1 cellular context compared by ENCODE assay signal in genomic region chr13:21124853-21125252, GRCh38.
TF ChIP-seq lines count a peak whose summit lies in the region.

No MANE protein-coding gene starts in this region.

TF ChIP-seq in HEK293, 187 proteins besides CTCF, POLR2A, EP300 and RAD21 (continued from another document):
- TF ChIP-seq TSHZ1 (tag by site-specific recombination; IDR thresholded peaks at IDR 0.05; ENCODE audit: borderline replicate concordance) (no peak), ZNF629 (tag by site-specific recombination; IDR thresholded peaks at IDR 0.05) (no peak), ZBTB44 (tag by site-specific recombination; IDR thresholded peaks at IDR 0.05) (no peak), PRDM1 (tag by site-specific recombination; IDR thresholded peaks at IDR 0.05) (no peak), ZNF214 (tag by site-specific recombination; IDR thresholded peaks at IDR 0.05; ENCODE audit: borderline replicate concordance) (no peak), ZNF146 (tag by site-specific recombination; IDR thresholded peaks at IDR 0.05) (no peak), ZNF423 (tag by site-specific recombination; IDR thresholded peaks at IDR 0.05) (0 out of 2 replicates have a peak, but pooled peaks have one; percentile 9), ZNF335 (tag by site-specific recombination; conservative IDR thresholded peaks at IDR 0.05) (peak; percentile 39), ZNF114 (tag by site-specific recombination; IDR thresholded peaks at IDR 0.05) (no peak), ZNF530 (tag by site-specific recombination; IDR thresholded peaks at IDR 0.05; ENCODE audit: low read depth) (no peak), ZNF776 (tag by site-specific recombination; IDR thresholded peaks at IDR 0.05; ENCODE audit: borderline replicate concordance) (no peak), ZNF830 (tag by site-specific recombination; IDR thresholded peaks at IDR 0.05; ENCODE audit: low read depth) (no peak), ZNF341 (tag by site-specific recombination; IDR thresholded peaks at IDR 0.05; ENCODE audit: low read depth) (0 out of 2 replicates have a peak, but pooled peaks have one; percentile 32), ZNF704 (tag by site-specific recombination; IDR thresholded peaks at IDR 0.05) (no peak), ZSCAN18 (tag by site-specific recombination; IDR thresholded peaks at IDR 0.05) (no peak), KLF7 (tag by site-specific recombination; IDR thresholded peaks at IDR 0.05; ENCODE audit: borderline replicate concordance) (no peak), ZBTB17 (tag by site-specific recombination; IDR thresholded peaks at IDR 0.05) (0 out of 2 replicates have a peak, but pooled peaks have one; percentile 42), SP7 (tag by site-specific recombination; IDR thresholded peaks at IDR 0.05) (peak; percentile 89), PRDM6 (tag by site-specific recombination; IDR thresholded peaks at IDR 0.05) (no peak), ZNF747 (tag by site-specific recombination; IDR thresholded peaks at IDR 0.05) (no peak), ZIC2 (tag by site-specific recombination; IDR thresholded peaks at IDR 0.05) (peak; percentile 38), ZSCAN23 (tag by site-specific recombination; IDR thresholded peaks at IDR 0.05) (no peak), ZNF600 (tag by site-specific recombination; IDR thresholded peaks at IDR 0.05) (peak; percentile 34; the same call in 1 of the 2 replicates), ZNF24 (tag by site-specific recombination; IDR thresholded peaks at IDR 0.05) (no peak)
